Comparison of ENCODE assay signal across 25 cellular contexts in the genomic region with DNA sequence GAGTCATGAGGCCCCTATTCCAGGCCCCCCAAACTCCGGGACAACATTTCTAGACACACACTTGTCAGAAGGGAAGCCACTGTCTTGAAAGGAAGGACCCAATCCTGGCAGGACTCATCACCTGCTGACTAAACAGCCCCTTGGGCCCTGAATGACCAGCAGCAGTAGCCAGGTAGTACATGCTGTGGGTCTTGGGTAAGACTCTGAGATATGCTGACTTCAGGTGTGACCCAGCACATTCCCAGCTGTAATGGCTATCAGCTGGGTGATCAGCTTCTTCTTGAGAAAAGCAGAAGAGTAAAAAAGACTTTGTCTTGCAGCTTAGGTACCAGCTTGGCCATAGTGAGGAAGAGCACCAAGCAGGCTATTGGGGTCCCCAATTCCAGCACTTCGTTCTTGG.
"Had no signal": no experiment of that assay in that cellular context is flagged by ENCODE, and none has a peak within 500 bp of the region (broad histone marks: within the 10 kb centered on the region; RNA-seq: fewer than 3 reads in every experiment).

No MANE protein-coding gene starts in this region.

- ATAC-seq: stimulated activated effector memory CD8-positive, alpha-beta T cell treated with anti-CD3 and anti-CD28 coated beads, Interleukin-12 subunit alpha, Interleukin-12 subunit beta, amount 100 ng/mL, for 72 hours; stimulated activated memory B cell treated with anti-CD40 and anti-IgM and Interleukin-4, amounts not matched to agents 10 μg/mL and 1 μg/mL and 100 μg/mL, for 72 hours; stimulated activated naive B cell treated with anti-CD40 and anti-IgM and Interleukin-4, amounts not matched to agents 10 μg/mL and 1 μg/mL and 100 μg/mL, for 72 hours; stimulated activated naive CD8-positive, alpha-beta T cell treated with anti-CD3 and anti-CD28 coated beads, Interleukin-15, amount 100 ng/mL, for 72 hours; stimulated activated naive CD8-positive, alpha-beta T cell treated with anti-CD3 and anti-CD28 coated beads, Interleukin-15, Interleukin-2, amounts not matched to agents 100 U/mL and 50 U/mL, for 24 hours; upper lobe of right lung had no signal

- H3K27me3 ChIP-seq: stomach, suprapubic skin, testis, thyroid gland, tibial artery, tibial nerve, transverse colon, upper lobe of left lung, upper lobe of right lung, uterus, vagina had no signal

- DNase-seq: stimulated activated CD4-positive, alpha-beta T cell treated with anti-CD3 and anti-CD28 coated beads, Interleukin-2, amount 100 ng/mL, for 48 hours; stimulated activated CD4-positive, alpha-beta T cell treated with anti-CD3 and anti-CD28 coated beads, Interleukin-4, amount 100 ng/mL, for 1 hour; stimulated activated CD4-positive, alpha-beta T cell treated with anti-CD3 and anti-CD28 coated beads, Interleukin-4, amount 100 ng/mL, for 24 hours; stimulated activated CD4-positive, alpha-beta T cell treated with anti-CD3 and anti-CD28 coated beads, Interleukin-4, amount 100 ng/mL, for 4 hours; stimulated activated CD8-positive, alpha-beta memory T cell treated with anti-CD3 and anti-CD28 coated beads, Interleukin-4, amount 100 ng/mL, for 48 hours; stimulated activated naive B cell treated with anti-CD40 and anti-IgM and Interleukin-4, amounts not matched to agents 10 μg/mL and 1 μg/mL and 100 μg/mL, for 72 hours; stimulated activated naive CD4-positive, alpha-beta T cell; stimulated activated naive CD4-positive, alpha-beta T cell treated with Interleukin-2 at 50 U/mL for 16 hours; stimulated activated naive CD8-positive, alpha-beta T cell treated with anti-CD3 and anti-CD28 coated beads, Interleukin-15, amount 100 ng/mL, for 72 hours; stimulated activated naive CD8-positive, alpha-beta T cell treated with anti-CD3 and anti-CD28 coated beads, Interleukin-15, Interleukin-2, amounts not matched to agents 100 U/mL and 50 U/mL, for 24 hours; stomach; substantia nigra; testis; thyroid gland; tibial artery; transverse colon; upper lobe of left lung; upper lobe of right lung; uterus had no signal

- H3K9me3 ChIP-seq: suprapubic skin, testis, thyroid gland, tibial artery, upper lobe of left lung, uterus, vagina had no signal

- H3K4me1 ChIP-seq: stomach, suprapubic skin, testis, thyroid gland, tibial artery, tibial nerve, transverse colon, upper lobe of left lung, upper lobe of right lung, uterus, vagina had no signal

- H3K4me3 ChIP-seq: stomach, suprapubic skin, testis, thoracic aorta, thyroid gland, tibial artery, tibial nerve, transverse colon, upper lobe of left lung, upper lobe of right lung, uterus, vagina had no signal

- H3K27ac ChIP-seq: stomach, suprapubic skin, testis, thoracic aorta, thyroid gland, tibial artery, tibial nerve, transverse colon, upper lobe of left lung, upper lobe of right lung, uterus, vagina had no signal

- H3K36me3 ChIP-seq: thoracic aorta, thyroid gland, upper lobe of right lung, uterus, vagina had no signal
